17 cellular contexts compared by ENCODE assay signal in genomic region chr2:23096905-23097602, GRCh38.
DNase-seq lines count a peak whose midpoint lies in the region; FAIRE-seq and TF ChIP-seq lines count a peak whose summit lies in the region.
"Had no signal": no experiment of that assay in that cellular context is flagged by ENCODE, and none has a peak within 500 bp of the region (broad histone marks: within the 10 kb centered on the region; RNA-seq: fewer than 3 reads in every experiment).

No MANE protein-coding gene starts in this region.

- H2BK15ac ChIP-seq in H1 (ENCODE audit: low read length) = no peak overlapping the region

- TF ChIP-seq EP300 in H1 (IDR thresholded peaks at IDR 0.05; ENCODE audit: borderline replicate concordance in 1 of 2, low read depth in 2 of 2, low read length in 2 of 2) = no peak

- no peaks in the 10 kb centered on the region for H3K4me1 ChIP-seq in H1 (replicated peaks in 1 of 4; ENCODE audit: control insufficient read depth in 3 of 4, insufficient read depth in 4 of 4, low read length in 3 of 4)
- H3K4me1 ChIP-seq: Peyer's patch had no signal

- H3K56ac ChIP-seq in H1 (replicated peaks; ENCODE audit: insufficient read length, low read depth, low read length) = no peak overlapping the region

- no peak for TF ChIP-seq POLR2A in H1 (IDR thresholded peaks at IDR 0.05; ENCODE audit: control extremely low read depth in 1 of 2, low read depth in 2 of 2, low read length in 2 of 2)

- no peak overlapping the region for H4K5ac ChIP-seq in H1 (ENCODE audit: insufficient read length, low read depth, low read length)

- no peak overlapping the region for H3K18ac ChIP-seq in H1 (ENCODE audit: extremely low read depth, low read length)

- H4K8ac ChIP-seq in H1 (ENCODE audit: extremely low read depth, insufficient read depth, low read length) = no peak overlapping the region

- no peak overlapping the region for H3K4me2 ChIP-seq in H1 (ENCODE audit: insufficient read depth in 1 of 2, low read depth in 2 of 2, low read length in 2 of 2)
- H3K4me2 ChIP-seq: GM23338 had no signal

- CTCF ChIA-PET in H1 (lab: Charles Lee; ENCODE audit: partially characterized antibody) = interaction anchor here (1.6 kb wide), 1 partner anchor 22 kb away, joined by 3 read pairs; no protein-coding TSS in a partner anchor

- TF ChIP-seq CTCF in H1 (IDR thresholded peaks at IDR 0.05; ENCODE audit: control extremely low read depth in 1 of 3, insufficient read depth in 1 of 3, low read depth in 1 of 3, low read length in 3 of 3) (no peak), GM10266 (IDR thresholded peaks at IDR 0.05; ENCODE audit: control insufficient read depth, insufficient read depth, low read depth, missing control alignments) (no peak)

- no peak overlapping the region for H2BK5ac ChIP-seq in H1 (ENCODE audit: low read depth, low read length)

- H2BK12ac ChIP-seq in H1 (ENCODE audit: low read depth, low read length) = no peak overlapping the region

- H2BK120ac ChIP-seq in H1 (replicated peaks; ENCODE audit: low read depth, low read length) = no peak overlapping the region

- H3K27ac ChIP-seq in H1 (ENCODE audit: low read depth, low read length) = no peak overlapping the region
- H3K27ac ChIP-seq: Peyer's patch had no signal

- H3K27me3 ChIP-seq in MG63 (no peaks in the 10 kb centered on the region), H1 (replicated peaks in 1 of 4; ENCODE audit: control insufficient read depth in 3 of 4, extremely low read depth in 1 of 4, insufficient read depth in 3 of 4, low read length in 3 of 4) (no peaks in the 10 kb centered on the region)
- H3K27me3 ChIP-seq: Peyer's patch had no signal

- TF ChIP-seq RAD21 in H1 (IDR thresholded peaks at IDR 0.05 in 1 of 2, conservative IDR thresholded peaks at IDR 0.05 in 1 of 2; ENCODE audit: low read depth in 2 of 2, low read length in 2 of 2) = peak; percentile 6 to 29; a peak in 3 of 4 replicates

- H2AK5ac ChIP-seq in H1 (ENCODE audit: low read depth, low read length) = no peak overlapping the region

- H4K20me1 ChIP-seq in H1 (replicated peaks in 1 of 2; ENCODE audit: control insufficient read depth in 1 of 2, insufficient read depth in 2 of 2, low read length in 2 of 2) = no peaks in the 10 kb centered on the region

- 87% methylated on average over 3 of the region's 3 CpGs; no CpG with 5 or more reads in 1 of the 2 experiments for WGBS in H1 (ENCODE audit: extremely low coverage in 1 of 2, insufficient coverage in 1 of 2, insufficient read length in 1 of 2, insufficient replicate concordance in 2 of 2, low coverage in 1 of 2, low lambda C conversion rate in 2 of 2, missing lambda C conversion rate in 1 of 2), 2 experiments

- no peaks in the 10 kb centered on the region for H3K79me1 ChIP-seq in H1 (ENCODE audit: low read depth, low read length)

- no peak overlapping the region for H3K23ac ChIP-seq in H1 (ENCODE audit: insufficient read length)

- DNase-seq in ACHN = peak; percentile 13
- peak; percentile 38 for DNase-seq in MG63
- DNase-seq in H1 (ENCODE audit: low read depth in 1 of 2, low spot score in 2 of 2) = no peak
- DNase-seq in kidney glomerular epithelial cell (lab: John Stamatoyannopoulos, UW) = peak; percentile 7
- DNase-seq in GM10266 (ENCODE audit: extremely low spot score) = no peak
- DNase-seq in RPMI8226 = no peak
- no peak for DNase-seq in NCI-H2227 treated with DMSO at 0.1 percent for 48 hours (lab: John Stamatoyannopoulos, UW)
- DNase-seq: Calu3; CD4-positive, alpha-beta T cell; DMS79 treated with DMSO at 0.1 percent for 48 hours; KBM-7; NCI-H1092; NCI-H1694; NCI-H774; Peyer's patch; SHP77 had no signal

- H2BK20ac ChIP-seq in H1 (ENCODE audit: low read length) = no peak overlapping the region

- in situ Hi-C loops in ACHN (cut with HindIII; ENCODE audit: low pct_ligation_motif_present, low pct_unique_long_range_greater_than_20kb, low sequenced_read_pairs) = no loop called here

- H3K79me2 ChIP-seq in H1 (ENCODE audit: control insufficient read depth in 1 of 2, insufficient read depth in 2 of 2, low read length in 2 of 2) = no peaks in the 10 kb centered on the region

- no peak overlapping the region for H3K9ac ChIP-seq in H1 (replicated peaks in 1 of 4; ENCODE audit: extremely low read depth in 1 of 4, low read depth in 3 of 4, low read length in 3 of 4)

- H3K23me2 ChIP-seq in H1 (ENCODE audit: low read depth, low read length) = no peaks in the 10 kb centered on the region

- H3K14ac ChIP-seq in H1 (ENCODE audit: insufficient read length) = no peak overlapping the region

- H3K36me3 ChIP-seq in MG63 (no peaks in the 10 kb centered on the region), H1 (ENCODE audit: control insufficient read depth in 2 of 4, insufficient read depth in 4 of 4, low read length in 3 of 4) (no peaks in the 10 kb centered on the region)
- H3K36me3 ChIP-seq: Peyer's patch had no signal

- no peak overlapping the region for H3K4ac ChIP-seq in H1 (replicated peaks; ENCODE audit: insufficient read length, low read depth, low read length)

- H2AFZ ChIP-seq in H1 (ENCODE audit: low read length) = no peak overlapping the region
- H2AFZ ChIP-seq: GM23338 had no signal

- no peak for FAIRE-seq in H1 (lab: Jason Lieb, UNC)

- H3K9me3 ChIP-seq in MG63 = no peaks in the 10 kb centered on the region
- no peaks in the 10 kb centered on the region for H3K9me3 ChIP-seq in H1 (ENCODE audit: insufficient read depth in 2 of 2, low read depth in 1 of 2, low read length in 1 of 2)
- H3K9me3 ChIP-seq: Peyer's patch had no signal

- H4K91ac ChIP-seq in H1 (replicated peaks; ENCODE audit: insufficient read length, low read length) = no peak overlapping the region

- POLR2A ChIA-PET in H1 (lab: Charles Lee; ENCODE audit: partially characterized antibody) = no interaction called here

- H3K4me3 ChIP-seq in MG63 = no peak overlapping the region
- no peak overlapping the region for H3K4me3 ChIP-seq in H1 (ENCODE audit: extremely low read depth in 1 of 4, insufficient read depth in 2 of 4, low read depth in 3 of 4, low read length in 4 of 4)
- H3K4me3 ChIP-seq: GM23338, Peyer's patch had no signal

TF ChIP-seq in H1, 55 proteins besides CTCF, POLR2A, EP300 and RAD21:
- TF ChIP-seq PHF8 (conservative IDR thresholded peaks at IDR 0.05; ENCODE audit: low read depth, low read length) (no peak), RBBP5 (IDR thresholded peaks at IDR 0.05; ENCODE audit: borderline replicate concordance, low read depth, low read length) (no peak), YY1 (IDR thresholded peaks at IDR 0.05; ENCODE audit: low read depth, low read length) (no peak), CBX8 (IDR thresholded peaks at IDR 0.05; ENCODE audit: borderline replicate concordance, low read depth, low read length) (no peak), MAX (IDR thresholded peaks at IDR 0.05) (no peak), SAP30 (IDR thresholded peaks at IDR 0.05; ENCODE audit: insufficient read depth, insufficient replicate concordance, low read length) (no peak), TAF1 (IDR thresholded peaks at IDR 0.05; ENCODE audit: low read depth, low read length) (no peak), KDM5A (IDR thresholded peaks at IDR 0.05; ENCODE audit: low read length) (no peak), HDAC6 (IDR thresholded peaks at IDR 0.05; ENCODE audit: low read depth, low read length) (no peak)

Comparison
In these comparisons a context has a peak if more than half of its experiments do, and no peak if none do; other contexts are left out.
1. DNase-seq: peak in ACHN (single experiment), MG63 (single experiment) and kidney glomerular epithelial cell (single experiment); none in H1 (0 of 2), GM10266 (single experiment), RPMI8226 (single experiment) and NCI-H2227 treated with DMSO at 0.1 percent for 48 hours (single experiment).